In the genomic region with DNA sequence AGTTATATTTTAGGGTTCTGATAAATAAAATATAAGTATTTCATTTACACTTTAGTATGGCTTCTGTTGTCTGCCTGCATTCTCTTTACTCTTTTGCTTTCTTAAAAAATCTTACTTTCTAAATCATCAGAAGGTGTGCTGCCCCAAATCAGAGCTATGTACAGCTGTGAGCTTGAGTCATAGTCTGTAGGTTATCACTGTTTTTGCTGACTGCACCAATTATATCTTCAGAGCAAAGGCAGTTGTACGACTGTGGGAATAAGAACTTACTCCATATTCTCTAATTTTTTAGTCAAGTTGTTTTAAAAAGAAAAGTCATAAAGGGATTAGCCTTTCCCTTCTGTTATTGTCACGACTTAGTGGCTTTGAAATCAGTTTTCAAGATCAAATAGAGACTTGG, we compare ENCODE assay signal across 1 cellular context.
TF ChIP-seq lines count a peak whose summit lies in the region.

No MANE protein-coding gene starts in this region.

TF ChIP-seq in HCT116, 20 proteins besides CTCF, POLR2A, EP300 and RAD21 (continued from another document):
- no peak for TF ChIP-seq ELF1 (IDR thresholded peaks at IDR 0.05; ENCODE audit: borderline replicate concordance, low read depth)
- TF ChIP-seq, protein P1, sequence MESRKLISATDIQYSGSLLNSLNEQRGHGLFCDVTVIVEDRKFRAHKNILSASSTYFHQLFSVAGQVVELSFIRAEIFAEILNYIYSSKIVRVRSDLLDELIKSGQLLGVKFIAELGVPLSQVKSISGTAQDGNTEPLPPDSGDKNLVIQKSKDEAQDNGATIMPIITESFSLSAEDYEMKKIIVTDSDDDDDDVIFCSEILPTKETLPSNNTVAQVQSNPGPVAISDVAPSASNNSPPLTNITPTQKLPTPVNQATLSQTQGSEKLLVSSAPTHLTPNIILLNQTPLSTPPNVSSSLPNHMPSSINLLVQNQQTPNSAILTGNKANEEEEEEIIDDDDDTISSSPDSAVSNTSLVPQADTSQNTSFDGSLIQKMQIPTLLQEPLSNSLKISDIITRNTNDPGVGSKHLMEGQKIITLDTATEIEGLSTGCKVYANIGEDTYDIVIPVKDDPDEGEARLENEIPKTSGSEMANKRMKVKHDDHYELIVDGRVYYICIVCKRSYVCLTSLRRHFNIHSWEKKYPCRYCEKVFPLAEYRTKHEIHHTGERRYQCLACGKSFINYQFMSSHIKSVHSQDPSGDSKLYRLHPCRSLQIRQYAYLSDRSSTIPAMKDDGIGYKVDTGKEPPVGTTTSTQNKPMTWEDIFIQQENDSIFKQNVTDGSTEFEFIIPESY (IDR thresholded peaks at IDR 0.05; ENCODE audit: extremely low read depth, insufficient replicate concordance, low read length): no peak
